22 cellular contexts compared by ENCODE assay signal in genomic region chr6:70779934-70780333, GRCh38.
"Had no signal": no experiment of that assay in that cellular context is flagged by ENCODE, and none has a peak within 500 bp of the region (broad histone marks: within the 10 kb centered on the region; RNA-seq: fewer than 3 reads in every experiment).

No MANE protein-coding gene starts in this region.

- H3K4me3 Mint-ChIP-seq: dendritic cell treated with granulocyte-macrophage colony-stimulating factor and Interleukin-4, amounts not matched to agents 40 ng/mL and 50 ng/mL, for 4 days; effector memory CD8-positive, alpha-beta T cell; endodermal cell had no signal

- H3K27ac Mint-ChIP-seq: dendritic cell treated with granulocyte-macrophage colony-stimulating factor and Interleukin-4, amounts not matched to agents 40 ng/mL and 50 ng/mL, for 4 days; effector memory CD8-positive, alpha-beta T cell; endodermal cell had no signal

- ATAC-seq: effector memory CD8-positive, alpha-beta T cell; esophagus mucosa; foreskin keratinocyte; gastrocnemius medialis; gastroesophageal sphincter; heart right ventricle had no signal

- DNase-seq: colonic mucosa; cortex of kidney; dermis blood vessel endothelial cell; dorsolateral prefrontal cortex; effector CD4-positive, alpha-beta T cell; effector CD8-positive, alpha-beta T cell; effector memory CD4-positive, alpha-beta T cell; effector memory CD8-positive, alpha-beta T cell; endodermal cell; erythroblast; esophagus squamous epithelium; foreskin fibroblast; foreskin keratinocyte; foreskin melanocyte; gastrocnemius medialis; glutamatergic neuron; head of caudate nucleus; heart left ventricle; heart right ventricle had no signal

- H3K27me3 Mint-ChIP-seq: dendritic cell treated with granulocyte-macrophage colony-stimulating factor and Interleukin-4, amounts not matched to agents 40 ng/mL and 50 ng/mL, for 4 days; effector memory CD8-positive, alpha-beta T cell had no signal

- H3K4me1 Mint-ChIP-seq: endodermal cell had no signal
